11 cellular contexts compared by ENCODE assay signal in genomic region chr4:88791274-88791673, GRCh38.
DNase-seq lines count a peak whose midpoint lies in the region; ATAC-seq and TF ChIP-seq lines count a peak whose summit lies in the region.
"Had no signal": no experiment of that assay in that cellular context is flagged by ENCODE, and none has a peak within 500 bp of the region (broad histone marks: within the 10 kb centered on the region; RNA-seq: fewer than 3 reads in every experiment).

No MANE protein-coding gene starts in this region.

- no peak overlapping the region for H3K27ac Mint-ChIP-seq in activated T-helper 2 cell treated with anti-CD3 and anti-CD28 coated beads, Interferon-gamma antibody, Interleukin-2, Interleukin-4, amounts not matched to agents 10 μg/mL and 5 μg/mL and 100 μg/mL, durations not matched to agents 14 hours and 24 hours and 36 hours

- no peaks in the 10 kb centered on the region for H4K20me1 ChIP-seq in Karpas-422 (ENCODE audit: insufficient read depth, low read depth, low read length)

- no peak overlapping the region for H3K4me2 ChIP-seq in Karpas-422 (ENCODE audit: low read depth, low read length, poor library complexity, severe bottlenecking)

- H3K36me3 ChIP-seq in Karpas-422 (ENCODE audit: insufficient read depth, low read length) (no peaks in the 10 kb centered on the region), left lung (peaks cover 0 to 19% of the 10 kb centered on the region in 2 donors)

- no peak overlapping the region for H3K9ac ChIP-seq in Karpas-422 (ENCODE audit: low read length)

- H3K4me1 Mint-ChIP-seq in activated T-helper 2 cell treated with anti-CD3 and anti-CD28 coated beads, Interferon-gamma antibody, Interleukin-2, Interleukin-4, amounts not matched to agents 10 μg/mL and 5 μg/mL and 100 μg/mL, durations not matched to agents 14 hours and 24 hours and 36 hours (ENCODE audit: low read depth), result peaks cover 7% of the 10 kb centered on the region

- H3K27me3 Mint-ChIP-seq in activated T-helper 2 cell treated with anti-CD3 and anti-CD28 coated beads, Interferon-gamma antibody, Interleukin-2, Interleukin-4, amounts not matched to agents 10 μg/mL and 5 μg/mL and 100 μg/mL, durations not matched to agents 14 hours and 24 hours and 36 hours (ENCODE audit: low read depth), result peaks cover 14% of the 10 kb centered on the region
- H3K27me3 Mint-ChIP-seq: stimulated activated naive CD8-positive, alpha-beta T cell treated with anti-CD3 and anti-CD28 coated beads, Interleukin-15, amount 100 ng/mL, for 72 hours had no signal

- intact Hi-C loops in left lung (cut with DNase I), result no loop called here
- intact Hi-C loops in activated T-helper 2 cell treated with anti-CD3 and anti-CD28 coated beads, Interferon-gamma antibody, Interleukin-2, Interleukin-4, amounts not matched to agents 10 μg/mL and 5 μg/mL and 100 μg/mL, durations not matched to agents 14 hours and 24 hours and 36 hours (cut with micrococcal nuclease), result loop anchor here (5.0 kb wide), 1 partner anchor 254 kb away; no protein-coding TSS in a partner anchor

- no peaks in the 10 kb centered on the region for H3K9me2 ChIP-seq in Karpas-422 (replicated peaks; ENCODE audit: insufficient read depth, low read length)

- H3K27ac ChIP-seq in Karpas-422 (ENCODE audit: low read length) (no peak overlapping the region), left lung (no peak overlapping the region)
- H3K27ac ChIP-seq: heart left ventricle had no signal

- H3K36me3 Mint-ChIP-seq in activated T-helper 2 cell treated with anti-CD3 and anti-CD28 coated beads, Interferon-gamma antibody, Interleukin-2, Interleukin-4, amounts not matched to agents 10 μg/mL and 5 μg/mL and 100 μg/mL, durations not matched to agents 14 hours and 24 hours and 36 hours (ENCODE audit: low read depth), result no peaks in the 10 kb centered on the region

- H3K9me3 ChIP-seq in Karpas-422 (ENCODE audit: low read length) (no peaks in the 10 kb centered on the region), left lung (no peaks in the 10 kb centered on the region)

- TF ChIP-seq CTCF in astrocyte of the cerebellum (IDR thresholded peaks at IDR 0.05; ENCODE audit: low read depth, low read length, missing control alignments), result peak; percentile 12
- no peak for TF ChIP-seq CTCF in left lung (IDR thresholded peaks at IDR 0.05)

- H3K9me3 Mint-ChIP-seq in activated T-helper 2 cell treated with anti-CD3 and anti-CD28 coated beads, Interferon-gamma antibody, Interleukin-2, Interleukin-4, amounts not matched to agents 10 μg/mL and 5 μg/mL and 100 μg/mL, durations not matched to agents 14 hours and 24 hours and 36 hours, result no peaks in the 10 kb centered on the region
- H3K9me3 Mint-ChIP-seq: stimulated activated naive CD8-positive, alpha-beta T cell treated with anti-CD3 and anti-CD28 coated beads, Interleukin-15, amount 100 ng/mL, for 72 hours had no signal

- H2AFZ ChIP-seq in Karpas-422 (ENCODE audit: low read length), result no peak overlapping the region

- H3K4me3 ChIP-seq in Karpas-422 (ENCODE audit: low read length), result no peak overlapping the region
- H3K4me3 ChIP-seq in astrocyte of the cerebellum (ENCODE audit: low read depth, low read length), result no peak overlapping the region
- no peak overlapping the region for H3K4me3 ChIP-seq in left lung
- H3K4me3 ChIP-seq: heart left ventricle had no signal

- in situ Hi-C loops in astrocyte of the cerebellum (cut with HindIII; ENCODE audit: low sequenced_read_pairs), result no loop called here

- H3K4me1 ChIP-seq in Karpas-422 (ENCODE audit: low read length), result no peaks in the 10 kb centered on the region
- peaks cover 0 to 14% of the 10 kb centered on the region in 2 donors for H3K4me1 ChIP-seq in left lung

- DNase-seq in DMS114 treated with DMSO at 0.1 percent for 48 hours (lab: John Stamatoyannopoulos, UW; ENCODE audit: unreplicated experiment) (peak; percentile 2), Karpas-422 (peak; percentile 56), astrocyte of the cerebellum (ENCODE audit: low read depth) (peak; percentile 36), left lung (no peak), 8988T (no peak), ecto neural progenitor cell (ENCODE audit: low spot score) (no peak)
- no peak for DNase-seq in activated T-helper 2 cell treated with anti-CD3 and anti-CD28 coated beads, Interferon-gamma antibody, Interleukin-2, Interleukin-4, amounts not matched to agents 10 μg/mL and 5 μg/mL and 100 μg/mL, durations not matched to agents 14 hours and 24 hours and 36 hours (ENCODE audit: low spot score)
- DNase-seq: activated CD8-positive, alpha-beta memory T cell treated with anti-CD3 and anti-CD28 coated beads, Interleukin-2, amount 50 U/mL, for 48 hours; heart left ventricle; stimulated activated naive CD8-positive, alpha-beta T cell treated with anti-CD3 and anti-CD28 coated beads, Interleukin-15, amount 100 ng/mL, for 72 hours had no signal

- no peaks in the 10 kb centered on the region for H3K27me3 ChIP-seq in Karpas-422 (ENCODE audit: low read length)
- no peaks in the 10 kb centered on the region for H3K27me3 ChIP-seq in left lung
- H3K27me3 ChIP-seq: heart left ventricle had no signal

- H3K79me2 ChIP-seq in Karpas-422 (ENCODE audit: low read length), result no peaks in the 10 kb centered on the region

- ATAC-seq in left lung, result peak; percentile 60
- no peak for ATAC-seq in HG03108 (IDR thresholded peaks at IDR 0.05; ENCODE audit: unreplicated experiment)
- ATAC-seq: stimulated activated naive CD8-positive, alpha-beta T cell treated with anti-CD3 and anti-CD28 coated beads, Interleukin-15, amount 100 ng/mL, for 72 hours had no signal

- H3K4me3 Mint-ChIP-seq in activated T-helper 2 cell treated with anti-CD3 and anti-CD28 coated beads, Interferon-gamma antibody, Interleukin-2, Interleukin-4, amounts not matched to agents 10 μg/mL and 5 μg/mL and 100 μg/mL, durations not matched to agents 14 hours and 24 hours and 36 hours (ENCODE audit: low read depth), result no peak overlapping the region
- H3K4me3 Mint-ChIP-seq: stimulated activated naive CD8-positive, alpha-beta T cell treated with anti-CD3 and anti-CD28 coated beads, Interleukin-15, amount 100 ng/mL, for 72 hours had no signal

Comparison
In these comparisons a context has a peak if more than half of its experiments do, and no peak if none do; other contexts are left out.
1. DNase-seq: peak in DMS114 treated with DMSO at 0.1 percent for 48 hours (single experiment), Karpas-422 (single experiment) and astrocyte of the cerebellum (single experiment); none in left lung (0 of 2), 8988T (single experiment), ecto neural progenitor cell (single experiment) and activated T-helper 2 cell treated with anti-CD3 and anti-CD28 coated beads, Interferon-gamma antibody, Interleukin-2, Interleukin-4, amounts not matched to agents 10 μg/mL and 5 μg/mL and 100 μg/mL, durations not matched to agents 14 hours and 24 hours and 36 hours (single experiment).